In the genomic region with DNA sequence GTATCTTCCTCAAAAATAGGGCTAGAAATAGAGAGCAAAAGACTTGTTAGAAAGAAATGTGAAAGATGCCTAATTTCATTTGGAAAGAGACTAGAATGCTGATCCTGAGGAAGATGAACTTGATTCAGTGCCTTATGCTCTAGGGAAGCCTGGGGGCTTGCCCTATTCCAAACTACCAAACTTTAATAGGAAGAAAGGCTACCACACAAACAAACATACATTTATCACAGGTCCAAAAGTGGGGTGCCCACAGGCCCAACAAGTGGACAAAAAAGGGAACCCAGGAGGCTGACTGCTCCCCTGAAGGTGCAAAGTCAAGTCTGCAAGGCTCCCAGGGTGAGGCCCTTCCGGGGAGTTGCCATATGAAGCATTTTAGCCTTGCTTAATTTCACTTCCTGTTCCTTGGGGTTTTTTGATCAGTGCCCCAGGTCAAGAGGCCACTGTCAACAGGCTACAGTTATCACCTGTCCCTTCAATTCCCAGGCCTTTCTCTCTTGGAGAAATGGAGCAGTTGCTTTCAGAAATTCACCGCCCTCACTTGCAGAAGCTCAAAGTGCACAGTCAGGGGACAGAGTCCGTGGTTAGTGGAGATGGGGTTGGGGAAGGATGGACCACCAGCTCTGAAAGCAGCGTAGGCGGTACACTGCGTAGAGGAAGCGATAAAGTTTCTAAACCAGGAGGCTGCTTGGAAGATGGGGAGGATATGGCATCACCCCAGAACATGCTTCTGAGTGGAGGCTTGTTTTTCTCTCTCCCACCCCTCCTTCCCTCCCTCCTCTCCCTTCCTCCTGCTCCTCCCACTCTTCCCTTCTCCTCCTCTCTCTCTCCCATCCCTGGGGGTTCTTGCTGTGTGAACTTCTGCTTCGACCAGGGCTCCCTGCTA, we compare ENCODE assay signal across 9 cellular contexts. TPM values are rescaled to one million over a fixed set of nuclear protein-coding genes. Genes with fewer than 3 reads are reported as not detected.
DNase-seq lines count a peak whose midpoint lies in the region; ATAC-seq and TF ChIP-seq lines count a peak whose summit lies in the region.
"Had no signal": no experiment of that assay in that cellular context is flagged by ENCODE, and none has a peak within 500 bp of the region (broad histone marks: within the 10 kb centered on the region; RNA-seq: fewer than 3 reads in every experiment).

No MANE protein-coding gene starts in this region.

- peak overlapping the region; percentile 5; the same call in 1 of the 2 replicates for H3K4me3 ChIP-seq in GM08714 (ENCODE audit: low read length)
- no peak overlapping the region for H3K4me3 ChIP-seq in Caco-2 (ENCODE audit: low read depth, low read length)
- H3K4me3 ChIP-seq: body of pancreas had no signal

- H3K4me1 Mint-ChIP-seq in activated T-helper 1 cell treated with anti-CD3 and anti-CD28 coated beads, Interleukin-12 subunit alpha, Interleukin-12 subunit beta, Interleukin-2, Interleukin-4 antibody, amounts not matched to agents 30 ng/mL and 10 ng/mL and 1 ng/mL, durations not matched to agents 14 hours and 24 hours and 36 hours (ENCODE audit: low read depth): peaks cover 34% of the 10 kb centered on the region
- H3K4me1 Mint-ChIP-seq in stimulated activated naive B cell treated with anti-CD40 and anti-IgM and Interleukin-4, amounts not matched to agents 10 μg/mL and 1 μg/mL and 100 μg/mL, for 72 hours: peaks cover 40 to 66% of the 10 kb centered on the region in 2 donors
- H3K4me1 Mint-ChIP-seq in Caco-2 (ENCODE audit: low read depth, unreplicated experiment): no peaks in the 10 kb centered on the region

- DNase-seq in activated T-helper 1 cell treated with anti-CD3 and anti-CD28 coated beads, Interleukin-12 subunit alpha, Interleukin-12 subunit beta, Interleukin-2, Interleukin-4 antibody, amounts not matched to agents 30 ng/mL and 10 ng/mL and 1 ng/mL, durations not matched to agents 14 hours and 24 hours and 36 hours (ENCODE audit: low spot score): no peak
- DNase-seq in stimulated activated naive B cell treated with anti-CD40 and anti-IgM and Interleukin-4, amounts not matched to agents 10 μg/mL and 1 μg/mL and 100 μg/mL, for 72 hours: peak; percentile 57
- DNase-seq in SHP77 treated with DMSO at 0.1 percent for 48 hours (lab: John Stamatoyannopoulos, UW) (no peak), HCEC 1CT (no peak), Caco-2 (no peak)

- H3K4me3 Mint-ChIP-seq in activated T-helper 1 cell treated with anti-CD3 and anti-CD28 coated beads, Interleukin-12 subunit alpha, Interleukin-12 subunit beta, Interleukin-2, Interleukin-4 antibody, amounts not matched to agents 30 ng/mL and 10 ng/mL and 1 ng/mL, durations not matched to agents 14 hours and 24 hours and 36 hours: no peak overlapping the region
- peak overlapping the region; percentile 70 to 73 for H3K4me3 Mint-ChIP-seq in stimulated activated naive B cell treated with anti-CD40 and anti-IgM and Interleukin-4, amounts not matched to agents 10 μg/mL and 1 μg/mL and 100 μg/mL, for 72 hours
- no peak overlapping the region for H3K4me3 Mint-ChIP-seq in Caco-2 (ENCODE audit: unreplicated experiment)

- peak overlapping the region; percentile 63 for H3K27ac Mint-ChIP-seq in activated T-helper 1 cell treated with anti-CD3 and anti-CD28 coated beads, Interleukin-12 subunit alpha, Interleukin-12 subunit beta, Interleukin-2, Interleukin-4 antibody, amounts not matched to agents 30 ng/mL and 10 ng/mL and 1 ng/mL, durations not matched to agents 14 hours and 24 hours and 36 hours
- H3K27ac Mint-ChIP-seq in stimulated activated naive B cell treated with anti-CD40 and anti-IgM and Interleukin-4, amounts not matched to agents 10 μg/mL and 1 μg/mL and 100 μg/mL, for 72 hours: peak overlapping the region; percentile 97
- no peak overlapping the region for H3K27ac Mint-ChIP-seq in Caco-2 (ENCODE audit: unreplicated experiment)

- intact Hi-C loops in activated T-helper 1 cell treated with anti-CD3 and anti-CD28 coated beads, Interleukin-12 subunit alpha, Interleukin-12 subunit beta, Interleukin-2, Interleukin-4 antibody, amounts not matched to agents 30 ng/mL and 10 ng/mL and 1 ng/mL, durations not matched to agents 14 hours and 24 hours and 36 hours (cut with micrococcal nuclease): loop anchor here (5.0 kb wide), 1 partner anchor 91 kb away; no protein-coding TSS in a partner anchor
- intact Hi-C loops in Caco-2 (cut with micrococcal nuclease; ENCODE audit: unreplicated experiment): no loop called here

- no peaks in the 10 kb centered on the region for H3K27me3 ChIP-seq in Caco-2 (replicated peaks; ENCODE audit: control insufficient read depth, insufficient read depth, low read length)
- H3K27me3 ChIP-seq: body of pancreas had no signal

- H3K4me1 ChIP-seq in Caco-2: no peaks in the 10 kb centered on the region

- POLR2A ChIA-PET in Caco-2 (lab: Charles Lee): no interaction called here

- no peaks in the 10 kb centered on the region for H3K27me3 Mint-ChIP-seq in activated T-helper 1 cell treated with anti-CD3 and anti-CD28 coated beads, Interleukin-12 subunit alpha, Interleukin-12 subunit beta, Interleukin-2, Interleukin-4 antibody, amounts not matched to agents 30 ng/mL and 10 ng/mL and 1 ng/mL, durations not matched to agents 14 hours and 24 hours and 36 hours (ENCODE audit: insufficient read depth)
- H3K27me3 Mint-ChIP-seq in stimulated activated naive B cell treated with anti-CD40 and anti-IgM and Interleukin-4, amounts not matched to agents 10 μg/mL and 1 μg/mL and 100 μg/mL, for 72 hours: no peaks in the 10 kb centered on the region
- no peaks in the 10 kb centered on the region for H3K27me3 Mint-ChIP-seq in Caco-2 (ENCODE audit: insufficient read depth, unreplicated experiment)

- H3K9me3 ChIP-seq in Caco-2: no peaks in the 10 kb centered on the region
- H3K9me3 ChIP-seq: body of pancreas had no signal

- H3K36me3 ChIP-seq in Caco-2 (ENCODE audit: control insufficient read depth, insufficient read depth, low read length): no peaks in the 10 kb centered on the region

- no TSS peak for BruUV-seq in Caco-2 (replicated peaks; lab: Mats Ljungman, UMichigan)

- H3K9me3 Mint-ChIP-seq in activated T-helper 1 cell treated with anti-CD3 and anti-CD28 coated beads, Interleukin-12 subunit alpha, Interleukin-12 subunit beta, Interleukin-2, Interleukin-4 antibody, amounts not matched to agents 30 ng/mL and 10 ng/mL and 1 ng/mL, durations not matched to agents 14 hours and 24 hours and 36 hours: no peaks in the 10 kb centered on the region
- H3K9me3 Mint-ChIP-seq in stimulated activated naive B cell treated with anti-CD40 and anti-IgM and Interleukin-4, amounts not matched to agents 10 μg/mL and 1 μg/mL and 100 μg/mL, for 72 hours: peaks cover 1 to 5% of the 10 kb centered on the region in 2 donors
- no peaks in the 10 kb centered on the region for H3K9me3 Mint-ChIP-seq in Caco-2 (ENCODE audit: unreplicated experiment)

- CTCF ChIA-PET in Caco-2 (lab: Charles Lee): no interaction called here

- TF ChIP-seq CTCF in Caco-2 (IDR thresholded peaks at IDR 0.05; ENCODE audit: insufficient read depth in 1 of 2, low read depth in 1 of 2, low read length in 1 of 2, severe bottlenecking in 1 of 2, unreplicated experiment in 1 of 2): no peak

- ATAC-seq in GM19452 (IDR thresholded peaks at IDR 0.05; ENCODE audit: unreplicated experiment) (peak; percentile 88), HG03432 (IDR thresholded peaks at IDR 0.05; ENCODE audit: unreplicated experiment) (peak; percentile 95)
- ATAC-seq in stimulated activated naive B cell treated with anti-CD40 and anti-IgM and Interleukin-4, amounts not matched to agents 10 μg/mL and 1 μg/mL and 100 μg/mL, for 72 hours (replicated peaks): peak; percentile 95
- ATAC-seq: body of pancreas had no signal

- peaks cover 24% of the 10 kb centered on the region for H3K36me3 Mint-ChIP-seq in activated T-helper 1 cell treated with anti-CD3 and anti-CD28 coated beads, Interleukin-12 subunit alpha, Interleukin-12 subunit beta, Interleukin-2, Interleukin-4 antibody, amounts not matched to agents 30 ng/mL and 10 ng/mL and 1 ng/mL, durations not matched to agents 14 hours and 24 hours and 36 hours (ENCODE audit: low read depth)
- peaks cover 18 to 38% of the 10 kb centered on the region in 2 donors for H3K36me3 Mint-ChIP-seq in stimulated activated naive B cell treated with anti-CD40 and anti-IgM and Interleukin-4, amounts not matched to agents 10 μg/mL and 1 μg/mL and 100 μg/mL, for 72 hours
- peaks cover 6% of the 10 kb centered on the region for H3K36me3 Mint-ChIP-seq in Caco-2 (ENCODE audit: insufficient read depth, unreplicated experiment)

RNA-seq across cellular contexts. Expression of gene TMEM154, which starts 36.4 kb away (rescaled TPM):
- 13.0 and 13.3 TPM in 2 replicates for total RNA-seq in activated T-helper 1 cell treated with anti-CD3 and anti-CD28 coated beads, Interleukin-12 subunit alpha, Interleukin-12 subunit beta, Interleukin-2, Interleukin-4 antibody, amounts not matched to agents 30 ng/mL and 10 ng/mL and 1 ng/mL, durations not matched to agents 14 hours and 24 hours and 36 hours
- total RNA-seq in Caco-2 (2022): 2.6 and 4.6 TPM in 2 replicates

Comparison
In these comparisons a context has a peak if more than half of its experiments do, and no peak if none do; other contexts are left out.
1. H3K4me3 Mint-ChIP-seq: peak in stimulated activated naive B cell treated with anti-CD40 and anti-IgM and Interleukin-4, amounts not matched to agents 10 μg/mL and 1 μg/mL and 100 μg/mL, for 72 hours (2 of 2); none in activated T-helper 1 cell treated with anti-CD3 and anti-CD28 coated beads, Interleukin-12 subunit alpha, Interleukin-12 subunit beta, Interleukin-2, Interleukin-4 antibody, amounts not matched to agents 30 ng/mL and 10 ng/mL and 1 ng/mL, durations not matched to agents 14 hours and 24 hours and 36 hours (single experiment) and Caco-2 (single experiment).
2. Peak in every context shown above with its lines, with median percentiles within 50 percentile points of each other: ATAC-seq.